Comparison of ENCODE assay signal across 29 cellular contexts in genomic region chr16:20137909-20138308, GRCh38.
"Had no signal": no experiment of that assay in that cellular context is flagged by ENCODE, and none has a peak within 500 bp of the region (broad histone marks: within the 10 kb centered on the region; RNA-seq: fewer than 3 reads in every experiment).

No MANE protein-coding gene starts in this region.

- DNase-seq: stimulated activated CD4-positive, alpha-beta T cell treated with anti-CD3 and anti-CD28 coated beads, Interleukin-2, amount 100 ng/mL, for 48 hours; stimulated activated CD4-positive, alpha-beta T cell treated with anti-CD3 and anti-CD28 coated beads, Interleukin-4, amount 100 ng/mL, for 1 hour; stimulated activated CD4-positive, alpha-beta T cell treated with anti-CD3 and anti-CD28 coated beads, Interleukin-4, amount 100 ng/mL, for 24 hours; stimulated activated CD4-positive, alpha-beta T cell treated with anti-CD3 and anti-CD28 coated beads, Interleukin-4, amount 100 ng/mL, for 4 hours; stimulated activated CD8-positive, alpha-beta memory T cell treated with anti-CD3 and anti-CD28 coated beads, Interleukin-4, amount 100 ng/mL, for 48 hours; stimulated activated naive B cell treated with anti-CD40 and anti-IgM and Interleukin-4, amounts not matched to agents 10 μg/mL and 1 μg/mL and 100 μg/mL, for 72 hours; stimulated activated naive CD4-positive, alpha-beta T cell; stimulated activated naive CD4-positive, alpha-beta T cell treated with Interleukin-2 at 50 U/mL for 16 hours; stimulated activated naive CD8-positive, alpha-beta T cell treated with anti-CD3 and anti-CD28 coated beads, Interleukin-15, amount 100 ng/mL, for 72 hours; stimulated activated naive CD8-positive, alpha-beta T cell treated with anti-CD3 and anti-CD28 coated beads, Interleukin-15, Interleukin-2, amounts not matched to agents 100 U/mL and 50 U/mL, for 24 hours; stomach; substantia nigra; testis; thyroid gland; tibial artery; transverse colon; trophoblast cell; upper lobe of left lung; upper lobe of right lung; uterus had no signal

- H3K27ac Mint-ChIP-seq: stimulated activated effector memory CD8-positive, alpha-beta T cell treated with anti-CD3 and anti-CD28 coated beads, Interleukin-12 subunit alpha, Interleukin-12 subunit beta, amount 100 ng/mL, for 72 hours; stimulated activated memory B cell treated with anti-CD40 and anti-IgM and Interleukin-4, amounts not matched to agents 10 μg/mL and 1 μg/mL and 100 μg/mL, for 72 hours; stimulated activated naive B cell treated with anti-CD40 and anti-IgM and Interleukin-4, amounts not matched to agents 10 μg/mL and 1 μg/mL and 100 μg/mL, for 72 hours; stimulated activated naive CD8-positive, alpha-beta T cell treated with anti-CD3 and anti-CD28 coated beads, Interleukin-15, amount 100 ng/mL, for 72 hours; stimulated activated naive CD8-positive, alpha-beta T cell treated with anti-CD3 and anti-CD28 coated beads, Interleukin-15, Interleukin-2, amounts not matched to agents 100 ng/mL and 50 ng/mL, for 24 hours; type B pancreatic cell had no signal

- H3K36me3 Mint-ChIP-seq: stimulated activated effector memory CD8-positive, alpha-beta T cell treated with anti-CD3 and anti-CD28 coated beads, Interleukin-12 subunit alpha, Interleukin-12 subunit beta, amount 100 ng/mL, for 72 hours; stimulated activated memory B cell treated with anti-CD40 and anti-IgM and Interleukin-4, amounts not matched to agents 10 μg/mL and 1 μg/mL and 100 μg/mL, for 72 hours; stimulated activated naive B cell treated with anti-CD40 and anti-IgM and Interleukin-4, amounts not matched to agents 10 μg/mL and 1 μg/mL and 100 μg/mL, for 72 hours; type B pancreatic cell had no signal

- H3K9me3 ChIP-seq: suprapubic skin, testis, thoracic aorta, thyroid gland, tibial artery, tibial nerve, transverse colon, upper lobe of left lung, upper lobe of right lung, uterus, vagina had no signal

- H3K27me3 Mint-ChIP-seq: stimulated activated memory B cell treated with anti-CD40 and anti-IgM and Interleukin-4, amounts not matched to agents 10 μg/mL and 1 μg/mL and 100 μg/mL, for 72 hours had no signal

- H3K36me3 ChIP-seq: stomach, suprapubic skin, thoracic aorta, thyroid gland, tibial artery, tibial nerve, transverse colon, upper lobe of left lung, upper lobe of right lung, uterus, vagina had no signal

- H3K4me1 ChIP-seq: stomach, suprapubic skin, testis, thyroid gland, tibial artery, tibial nerve, transverse colon, upper lobe of left lung, upper lobe of right lung, uterus, vagina had no signal

- H3K4me3 Mint-ChIP-seq: stimulated activated effector memory CD8-positive, alpha-beta T cell treated with anti-CD3 and anti-CD28 coated beads, Interleukin-12 subunit alpha, Interleukin-12 subunit beta, amount 100 ng/mL, for 72 hours; stimulated activated memory B cell treated with anti-CD40 and anti-IgM and Interleukin-4, amounts not matched to agents 10 μg/mL and 1 μg/mL and 100 μg/mL, for 72 hours; stimulated activated naive B cell treated with anti-CD40 and anti-IgM and Interleukin-4, amounts not matched to agents 10 μg/mL and 1 μg/mL and 100 μg/mL, for 72 hours; stimulated activated naive CD8-positive, alpha-beta T cell treated with anti-CD3 and anti-CD28 coated beads, Interleukin-15, amount 100 ng/mL, for 72 hours; stimulated activated naive CD8-positive, alpha-beta T cell treated with anti-CD3 and anti-CD28 coated beads, Interleukin-15, Interleukin-2, amounts not matched to agents 100 ng/mL and 50 ng/mL, for 24 hours; type B pancreatic cell had no signal

- ATAC-seq: stimulated activated effector memory CD8-positive, alpha-beta T cell treated with anti-CD3 and anti-CD28 coated beads, Interleukin-12 subunit alpha, Interleukin-12 subunit beta, amount 100 ng/mL, for 72 hours; stimulated activated memory B cell treated with anti-CD40 and anti-IgM and Interleukin-4, amounts not matched to agents 10 μg/mL and 1 μg/mL and 100 μg/mL, for 72 hours; stimulated activated naive B cell treated with anti-CD40 and anti-IgM and Interleukin-4, amounts not matched to agents 10 μg/mL and 1 μg/mL and 100 μg/mL, for 72 hours; stimulated activated naive CD8-positive, alpha-beta T cell treated with anti-CD3 and anti-CD28 coated beads, Interleukin-15, amount 100 ng/mL, for 72 hours; stimulated activated naive CD8-positive, alpha-beta T cell treated with anti-CD3 and anti-CD28 coated beads, Interleukin-15, Interleukin-2, amounts not matched to agents 100 U/mL and 50 U/mL, for 24 hours; upper lobe of right lung had no signal

- H3K27me3 ChIP-seq: suprapubic skin, testis, thyroid gland, tibial artery, tibial nerve, transverse colon, upper lobe of left lung, upper lobe of right lung, uterus, vagina had no signal

- H3K9me3 Mint-ChIP-seq: type B pancreatic cell had no signal

- H3K4me1 Mint-ChIP-seq: stimulated activated effector memory CD8-positive, alpha-beta T cell treated with anti-CD3 and anti-CD28 coated beads, Interleukin-12 subunit alpha, Interleukin-12 subunit beta, amount 100 ng/mL, for 72 hours; stimulated activated memory B cell treated with anti-CD40 and anti-IgM and Interleukin-4, amounts not matched to agents 10 μg/mL and 1 μg/mL and 100 μg/mL, for 72 hours; stimulated activated naive B cell treated with anti-CD40 and anti-IgM and Interleukin-4, amounts not matched to agents 10 μg/mL and 1 μg/mL and 100 μg/mL, for 72 hours; stimulated activated naive CD8-positive, alpha-beta T cell treated with anti-CD3 and anti-CD28 coated beads, Interleukin-15, amount 100 ng/mL, for 72 hours had no signal

- H3K4me3 ChIP-seq: stomach, suprapubic skin, testis, thoracic aorta, thyroid gland, tibial artery, tibial nerve, transverse colon, upper lobe of left lung, upper lobe of right lung, uterus, vagina had no signal

- H3K27ac ChIP-seq: stomach, suprapubic skin, testis, thoracic aorta, thyroid gland, tibial artery, tibial nerve, transverse colon, upper lobe of left lung, upper lobe of right lung, uterus, vagina had no signal

- FAIRE-seq: urothelium cell line had no signal
